In genomic region chr1:119372493-119373086, GRCh38 we compare ENCODE assay signal across 1 cellular context.
TF ChIP-seq lines count a peak whose summit lies in the region.

No MANE protein-coding gene starts in this region.

TF ChIP-seq in HepG2, 621 proteins besides CTCF, POLR2A, EP300 and RAD21 (continued from another document):
- TF ChIP-seq TOE1 (CRISPR knock-in tag; IDR thresholded peaks at IDR 0.05), result no peak
- no peak for TF ChIP-seq ELF1 (CRISPR knock-in tag; IDR thresholded peaks at IDR 0.05)
- TF ChIP-seq, protein P1, sequence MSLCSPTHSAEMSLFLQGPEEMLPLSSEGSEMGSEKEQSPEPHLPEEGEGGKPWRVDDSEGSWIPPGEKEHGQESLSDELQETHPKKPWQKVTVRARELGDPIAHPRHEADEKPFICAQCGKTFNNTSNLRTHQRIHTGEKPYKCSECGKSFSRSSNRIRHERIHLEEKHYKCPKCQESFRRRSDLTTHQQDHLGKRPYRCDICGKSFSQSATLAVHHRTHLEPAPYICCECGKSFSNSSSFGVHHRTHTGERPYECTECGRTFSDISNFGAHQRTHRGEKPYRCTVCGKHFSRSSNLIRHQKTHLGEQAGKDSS (CRISPR knock-in tag; IDR thresholded peaks at IDR 0.05; ENCODE audit: borderline replicate concordance, low read depth), result no peak
- no peak for TF ChIP-seq NFYB (CRISPR knock-in tag; IDR thresholded peaks at IDR 0.05)
- no peak for TF ChIP-seq NBN (conservative IDR thresholded peaks at IDR 0.05)
- TF ChIP-seq SMC3 (IDR thresholded peaks at IDR 0.05; ENCODE audit: low read length), result peak; percentile 32; the same call in 1 of the 2 replicates
TF ChIP-seq in HepG2: peak in this region for 2.
